In genomic region chr2:219733106-219733505, GRCh38 we compare ENCODE assay signal across 19 cellular contexts.
"Had no signal": no experiment of that assay in that cellular context is flagged by ENCODE, and none has a peak within 500 bp of the region (broad histone marks: within the 10 kb centered on the region; RNA-seq: fewer than 3 reads in every experiment).

No MANE protein-coding gene starts in this region.

- H3K4me3 ChIP-seq: ascending aorta, lower lobe of right lung, thoracic aorta, upper lobe of right lung had no signal

- H3K9me3 ChIP-seq: ascending aorta, lower lobe of right lung, thoracic aorta, upper lobe of right lung had no signal

- H3K27ac ChIP-seq: ascending aorta, lower lobe of right lung, thoracic aorta, upper lobe of right lung had no signal

- H3K27me3 ChIP-seq: ascending aorta had no signal

- FAIRE-seq: endothelial cell of umbilical vein had no signal

- H3K36me3 ChIP-seq: ascending aorta, lower lobe of right lung, thoracic aorta, upper lobe of right lung had no signal

- DNase-seq: activated CD4-positive, alpha-beta T cell treated with anti-CD3 and anti-CD28 coated beads, Interleukin-2, amount 10 ng/mL, durations not matched to agents 7 days and 5 days; activated CD8-positive, alpha-beta T cell treated with anti-CD3 and anti-CD28 coated beads, Interleukin-2, amount 10 ng/mL, durations not matched to agents 7 days and 5 days; activated effector memory CD4-positive, alpha-beta T cell treated with Interleukin-2 at 50 U/mL for 16 hours; activated naive CD4-positive, alpha-beta T cell treated with anti-CD3 and anti-CD28 coated beads, Interleukin-2, amount 50 U/mL, for 16 hours; activated T-cell treated with anti-CD3 and anti-CD28 coated beads, Interleukin-2, amount 50 U/mL, for 48 hours; effector memory CD4-positive, alpha-beta T cell; hippocampal formation; islet precursor cell; lower lobe of right lung; midbrain; occipital lobe; retina; stimulated activated naive B cell treated with anti-CD40 and anti-IgM and Interleukin-4, amounts not matched to agents 10 μg/mL and 1 μg/mL and 100 μg/mL, for 72 hours; T-helper 1 cell; T-helper 9 cell; upper lobe of right lung had no signal

- H3K4me1 ChIP-seq: ascending aorta, lower lobe of right lung, upper lobe of right lung had no signal
